1 cellular context compared by ENCODE assay signal in the genomic region with DNA sequence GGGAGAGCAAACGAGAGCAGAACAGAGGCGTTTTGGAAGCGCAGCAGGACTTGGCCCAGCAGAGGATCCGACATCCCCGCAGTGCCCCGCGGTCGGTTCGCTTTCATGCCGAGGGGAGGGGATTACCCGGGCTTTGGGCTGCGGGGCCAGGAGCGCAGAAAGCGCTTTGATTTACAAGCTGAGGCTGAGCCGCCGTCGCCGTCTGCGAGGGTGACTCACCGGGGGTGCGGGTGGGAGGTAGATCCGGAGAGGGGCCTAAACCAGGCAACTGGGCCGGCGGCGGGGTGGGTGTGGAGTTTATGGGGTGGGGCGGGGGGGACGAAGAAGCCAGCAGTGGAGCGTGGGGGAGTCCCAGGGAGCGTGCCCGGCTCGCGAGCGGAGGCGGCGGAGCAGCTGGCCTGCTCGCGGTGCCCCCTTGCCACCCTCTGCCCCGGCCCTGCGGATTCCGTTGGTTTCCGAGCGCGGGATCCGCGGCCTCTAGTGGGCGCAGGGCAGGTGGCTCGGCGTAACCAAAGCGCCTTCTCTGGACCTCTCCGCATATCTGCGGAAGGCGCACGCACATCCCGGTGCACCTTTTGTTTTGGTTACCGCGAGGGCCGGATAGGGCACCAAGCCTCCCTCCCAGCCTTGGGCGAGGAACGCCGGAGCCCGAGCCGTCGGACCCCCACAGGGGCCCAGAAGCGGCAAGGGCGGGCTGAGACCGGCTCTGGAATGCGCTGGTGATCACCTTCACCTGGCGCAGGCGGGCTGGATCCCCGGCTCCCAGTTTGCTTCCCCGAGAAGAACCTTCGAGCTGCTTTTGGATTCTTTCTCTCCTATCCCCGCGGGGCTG.
TF ChIP-seq lines count a peak whose summit lies in the region.

No MANE protein-coding gene starts in this region.

TF ChIP-seq in HepG2, 621 proteins besides CTCF, POLR2A, EP300 and RAD21 (continued from another document and continues in another):
- TF ChIP-seq, protein P1, sequence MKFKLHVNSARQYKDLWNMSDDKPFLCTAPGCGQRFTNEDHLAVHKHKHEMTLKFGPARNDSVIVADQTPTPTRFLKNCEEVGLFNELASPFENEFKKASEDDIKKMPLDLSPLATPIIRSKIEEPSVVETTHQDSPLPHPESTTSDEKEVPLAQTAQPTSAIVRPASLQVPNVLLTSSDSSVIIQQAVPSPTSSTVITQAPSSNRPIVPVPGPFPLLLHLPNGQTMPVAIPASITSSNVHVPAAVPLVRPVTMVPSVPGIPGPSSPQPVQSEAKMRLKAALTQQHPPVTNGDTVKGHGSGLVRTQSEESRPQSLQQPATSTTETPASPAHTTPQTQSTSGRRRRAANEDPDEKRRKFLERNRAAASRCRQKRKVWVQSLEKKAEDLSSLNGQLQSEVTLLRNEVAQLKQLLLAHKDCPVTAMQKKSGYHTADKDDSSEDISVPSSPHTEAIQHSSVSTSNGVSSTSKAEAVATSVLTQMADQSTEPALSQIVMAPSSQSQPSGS (CRISPR knock-in tag; IDR thresholded peaks at IDR 0.05), result 0 out of 2 replicates have a peak, but pooled peaks have one; percentile 11
- TF ChIP-seq RARA (CRISPR knock-in tag; IDR thresholded peaks at IDR 0.05), result peak; percentile 37; the same call in 1 of the 2 replicates
- peak; percentile 98 for TF ChIP-seq HNRNPLL (IDR thresholded peaks at IDR 0.05; ENCODE audit: low read depth, low read length, poor library complexity, severe bottlenecking)
- no peak for TF ChIP-seq ZNF550 (CRISPR knock-in tag; IDR thresholded peaks at IDR 0.05; ENCODE audit: borderline replicate concordance)
- TF ChIP-seq GLI4 (CRISPR knock-in tag; IDR thresholded peaks at IDR 0.05; ENCODE audit: borderline replicate concordance), result 0 out of 2 replicates have a peak, but pooled peaks have one; percentile 41
- TF ChIP-seq MTA1 (CRISPR knock-in tag; IDR thresholded peaks at IDR 0.05; ENCODE audit: borderline replicate concordance), result no peak
- peak; percentile 39; the same call in 1 of the 2 replicates for TF ChIP-seq PAX8 (CRISPR knock-in tag; IDR thresholded peaks at IDR 0.05; ENCODE audit: borderline replicate concordance)
- TF ChIP-seq TCF12 (IDR thresholded peaks at IDR 0.05), result no peak
- TF ChIP-seq TCF12 (CRISPR knock-in tag; IDR thresholded peaks at IDR 0.05), result 0 out of 2 replicates have a peak, but pooled peaks have one; percentile 56
- peak; percentile 83; the same call in 1 of the 2 replicates for TF ChIP-seq TSC22D2 (CRISPR knock-in tag; IDR thresholded peaks at IDR 0.05; ENCODE audit: borderline replicate concordance)
- 0 out of 2 replicates have a peak, but pooled peaks have one; percentile 20 for TF ChIP-seq KAT7 (CRISPR knock-in tag; IDR thresholded peaks at IDR 0.05; ENCODE audit: borderline replicate concordance)
- TF ChIP-seq, protein P2, sequence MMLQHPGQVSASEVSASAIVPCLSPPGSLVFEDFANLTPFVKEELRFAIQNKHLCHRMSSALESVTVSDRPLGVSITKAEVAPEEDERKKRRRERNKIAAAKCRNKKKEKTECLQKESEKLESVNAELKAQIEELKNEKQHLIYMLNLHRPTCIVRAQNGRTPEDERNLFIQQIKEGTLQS (CRISPR knock-in tag; IDR thresholded peaks at IDR 0.05), result peak; percentile 69
- TF ChIP-seq NFKB2 (CRISPR knock-in tag; IDR thresholded peaks at IDR 0.05; ENCODE audit: borderline replicate concordance), result 0 out of 2 replicates have a peak, but pooled peaks have one; percentile 18
- 0 out of 2 replicates have a peak, but pooled peaks have one; percentile 28 for TF ChIP-seq KDM3A (CRISPR knock-in tag; IDR thresholded peaks at IDR 0.05; ENCODE audit: low read depth)
- TF ChIP-seq ZFP82 (CRISPR knock-in tag; IDR thresholded peaks at IDR 0.05; ENCODE audit: borderline replicate concordance), result peak; percentile 87; the same call in 1 of the 2 replicates
- TF ChIP-seq LCORL (IDR thresholded peaks at IDR 0.05), result no peak
- peak; percentile 45; the same call in 1 of the 2 replicates for TF ChIP-seq LCORL (CRISPR knock-in tag; IDR thresholded peaks at IDR 0.05)
- peak; percentile 59; the same call in 1 of the 2 replicates for TF ChIP-seq MYC (CRISPR knock-in tag; IDR thresholded peaks at IDR 0.05; ENCODE audit: borderline replicate concordance)
- TF ChIP-seq ZBTB38 (CRISPR knock-in tag; IDR thresholded peaks at IDR 0.05), result 0 out of 2 replicates have a peak, but pooled peaks have one; percentile 38
- no peak for TF ChIP-seq ZNF264 (CRISPR knock-in tag; IDR thresholded peaks at IDR 0.05)
- TF ChIP-seq, protein P3, sequence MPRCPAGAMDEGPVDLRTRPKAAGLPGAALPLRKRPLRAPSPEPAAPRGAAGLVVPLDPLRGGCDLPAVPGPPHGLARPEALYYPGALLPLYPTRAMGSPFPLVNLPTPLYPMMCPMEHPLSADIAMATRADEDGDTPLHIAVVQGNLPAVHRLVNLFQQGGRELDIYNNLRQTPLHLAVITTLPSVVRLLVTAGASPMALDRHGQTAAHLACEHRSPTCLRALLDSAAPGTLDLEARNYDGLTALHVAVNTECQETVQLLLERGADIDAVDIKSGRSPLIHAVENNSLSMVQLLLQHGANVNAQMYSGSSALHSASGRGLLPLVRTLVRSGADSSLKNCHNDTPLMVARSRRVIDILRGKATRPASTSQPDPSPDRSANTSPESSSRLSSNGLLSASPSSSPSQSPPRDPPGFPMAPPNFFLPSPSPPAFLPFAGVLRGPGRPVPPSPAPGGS (CRISPR knock-in tag; IDR thresholded peaks at IDR 0.05), result no peak
- TF ChIP-seq ZNF331 (CRISPR knock-in tag; IDR thresholded peaks at IDR 0.05), result 0 out of 2 replicates have a peak, but pooled peaks have one; percentile 9
- TF ChIP-seq MED8 (CRISPR knock-in tag; IDR thresholded peaks at IDR 0.05; ENCODE audit: insufficient replicate concordance), result peak; percentile 25
- TF ChIP-seq ZNF768 (CRISPR knock-in tag; IDR thresholded peaks at IDR 0.05), result 0 out of 2 replicates have a peak, but pooled peaks have one; percentile 55
- TF ChIP-seq, protein P4, sequence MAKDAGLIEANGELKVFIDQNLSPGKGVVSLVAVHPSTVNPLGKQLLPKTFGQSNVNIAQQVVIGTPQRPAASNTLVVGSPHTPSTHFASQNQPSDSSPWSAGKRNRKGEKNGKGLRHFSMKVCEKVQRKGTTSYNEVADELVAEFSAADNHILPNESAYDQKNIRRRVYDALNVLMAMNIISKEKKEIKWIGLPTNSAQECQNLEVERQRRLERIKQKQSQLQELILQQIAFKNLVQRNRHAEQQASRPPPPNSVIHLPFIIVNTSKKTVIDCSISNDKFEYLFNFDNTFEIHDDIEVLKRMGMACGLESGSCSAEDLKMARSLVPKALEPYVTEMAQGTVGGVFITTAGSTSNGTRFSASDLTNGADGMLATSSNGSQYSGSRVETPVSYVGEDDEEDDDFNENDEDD (CRISPR knock-in tag; IDR thresholded peaks at IDR 0.05; ENCODE audit: borderline replicate concordance), result 0 out of 2 replicates have a peak, but pooled peaks have one; percentile 40
- TF ChIP-seq MBD4 (IDR thresholded peaks at IDR 0.05; ENCODE audit: borderline replicate concordance, low read length), result no peak
- 0 out of 2 replicates have a peak, but pooled peaks have one; percentile 38 for TF ChIP-seq ZSCAN21 (CRISPR knock-in tag; IDR thresholded peaks at IDR 0.05; ENCODE audit: borderline replicate concordance)
- TF ChIP-seq KMT2B (CRISPR knock-in tag; IDR thresholded peaks at IDR 0.05), result peak; percentile 32; the same call in 1 of the 2 replicates
- peak; percentile 51; the same call in 1 of the 2 replicates for TF ChIP-seq SAP130 (CRISPR knock-in tag; IDR thresholded peaks at IDR 0.05; ENCODE audit: low read depth)
- TF ChIP-seq SETDB1 (CRISPR knock-in tag; IDR thresholded peaks at IDR 0.05; ENCODE audit: borderline replicate concordance), result no peak
- peak; percentile 89 for TF ChIP-seq ZNF777 (CRISPR knock-in tag; IDR thresholded peaks at IDR 0.05)
- peak; percentile 49; the same call in 1 of the 2 replicates for TF ChIP-seq ZNF605 (CRISPR knock-in tag; IDR thresholded peaks at IDR 0.05)
- TF ChIP-seq CCDC6 (CRISPR knock-in tag; IDR thresholded peaks at IDR 0.05), result 0 out of 2 replicates have a peak, but pooled peaks have one; percentile 42
- no peak for TF ChIP-seq ATF7 (IDR thresholded peaks at IDR 0.05)
- TF ChIP-seq ATF7 (CRISPR knock-in tag; IDR thresholded peaks at IDR 0.05), result no peak
- TF ChIP-seq HDAC6 (IDR thresholded peaks at IDR 0.05; ENCODE audit: low read depth, low read length), result 0 out of 2 replicates have a peak, but pooled peaks have one; percentile 34
- 0 out of 2 replicates have a peak, but pooled peaks have one; percentile 18 for TF ChIP-seq ZNF121 (CRISPR knock-in tag; IDR thresholded peaks at IDR 0.05)
- TF ChIP-seq ZNF160 (CRISPR knock-in tag; IDR thresholded peaks at IDR 0.05), result peak; percentile 26; the same call in 1 of the 2 replicates
- TF ChIP-seq, protein P5, sequence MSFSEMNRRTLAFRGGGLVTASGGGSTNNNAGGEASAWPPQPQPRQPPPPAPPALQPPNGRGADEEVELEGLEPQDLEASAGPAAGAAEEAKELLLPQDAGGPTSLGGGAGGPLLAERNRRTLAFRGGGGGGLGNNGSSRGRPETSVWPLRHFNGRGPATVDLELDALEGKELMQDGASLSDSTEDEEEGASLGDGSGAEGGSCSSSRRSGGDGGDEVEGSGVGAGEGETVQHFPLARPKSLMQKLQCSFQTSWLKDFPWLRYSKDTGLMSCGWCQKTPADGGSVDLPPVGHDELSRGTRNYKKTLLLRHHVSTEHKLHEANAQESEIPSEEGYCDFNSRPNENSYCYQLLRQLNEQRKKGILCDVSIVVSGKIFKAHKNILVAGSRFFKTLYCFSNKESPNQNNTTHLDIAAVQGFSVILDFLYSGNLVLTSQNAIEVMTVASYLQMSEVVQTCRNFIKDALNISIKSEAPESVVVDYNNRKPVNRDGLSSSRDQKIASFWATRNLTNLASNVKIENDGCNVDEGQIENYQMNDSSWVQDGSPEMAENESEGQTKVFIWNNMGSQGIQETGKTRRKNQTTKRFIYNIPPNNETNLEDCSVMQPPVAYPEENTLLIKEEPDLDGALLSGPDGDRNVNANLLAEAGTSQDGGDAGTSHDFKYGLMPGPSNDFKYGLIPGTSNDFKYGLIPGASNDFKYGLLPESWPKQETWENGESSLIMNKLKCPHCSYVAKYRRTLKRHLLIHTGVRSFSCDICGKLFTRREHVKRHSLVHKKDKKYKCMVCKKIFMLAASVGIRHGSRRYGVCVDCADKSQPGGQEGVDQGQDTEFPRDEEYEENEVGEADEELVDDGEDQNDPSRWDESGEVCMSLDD (CRISPR knock-in tag; IDR thresholded peaks at IDR 0.05; ENCODE audit: borderline replicate concordance), result 0 out of 2 replicates have a peak, but pooled peaks have one; percentile 25
- TF ChIP-seq, protein P6, sequence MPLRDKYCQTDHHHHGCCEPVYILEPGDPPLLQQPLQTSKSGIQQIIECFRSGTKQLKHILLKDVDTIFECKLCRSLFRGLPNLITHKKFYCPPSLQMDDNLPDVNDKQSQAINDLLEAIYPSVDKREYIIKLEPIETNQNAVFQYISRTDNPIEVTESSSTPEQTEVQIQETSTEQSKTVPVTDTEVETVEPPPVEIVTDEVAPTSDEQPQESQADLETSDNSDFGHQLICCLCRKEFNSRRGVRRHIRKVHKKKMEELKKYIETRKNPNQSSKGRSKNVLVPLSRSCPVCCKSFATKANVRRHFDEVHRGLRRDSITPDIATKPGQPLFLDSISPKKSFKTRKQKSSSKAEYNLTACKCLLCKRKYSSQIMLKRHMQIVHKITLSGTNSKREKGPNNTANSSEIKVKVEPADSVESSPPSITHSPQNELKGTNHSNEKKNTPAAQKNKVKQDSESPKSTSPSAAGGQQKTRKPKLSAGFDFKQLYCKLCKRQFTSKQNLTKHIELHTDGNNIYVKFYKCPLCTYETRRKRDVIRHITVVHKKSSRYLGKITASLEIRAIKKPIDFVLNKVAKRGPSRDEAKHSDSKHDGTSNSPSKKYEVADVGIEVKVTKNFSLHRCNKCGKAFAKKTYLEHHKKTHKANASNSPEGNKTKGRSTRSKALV (CRISPR knock-in tag; IDR thresholded peaks at IDR 0.05), result peak; percentile 98
- peak; percentile 36; the same call in 1 of the 2 replicates for TF ChIP-seq ZNF451 (CRISPR knock-in tag; IDR thresholded peaks at IDR 0.05)
- TF ChIP-seq ZNF33A (CRISPR knock-in tag; IDR thresholded peaks at IDR 0.05; ENCODE audit: borderline replicate concordance), result no peak
- TF ChIP-seq, protein P7, sequence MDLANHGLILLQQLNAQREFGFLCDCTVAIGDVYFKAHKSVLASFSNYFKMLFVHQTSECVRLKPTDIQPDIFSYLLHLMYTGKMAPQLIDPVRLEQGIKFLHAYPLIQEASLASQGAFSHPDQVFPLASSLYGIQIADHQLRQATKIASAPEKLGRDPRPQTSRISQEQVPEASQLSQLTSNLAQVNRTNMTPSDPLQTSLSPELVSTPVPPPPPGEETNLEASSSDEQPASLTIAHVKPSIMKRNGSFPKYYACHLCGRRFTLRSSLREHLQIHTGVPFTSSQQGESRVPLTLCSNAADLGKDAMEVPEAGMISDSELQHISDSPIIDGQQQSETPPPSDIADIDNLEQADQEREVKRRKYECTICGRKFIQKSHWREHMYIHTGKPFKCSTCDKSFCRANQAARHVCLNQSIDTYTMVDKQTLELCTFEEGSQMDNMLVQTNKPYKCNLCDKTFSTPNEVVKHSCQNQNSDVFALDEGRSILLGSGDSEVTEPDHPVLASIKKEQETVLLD (CRISPR knock-in tag; IDR thresholded peaks at IDR 0.05; ENCODE audit: low read depth), result 0 out of 2 replicates have a peak, but pooled peaks have one; percentile 27
- TF ChIP-seq ZC3H13 (CRISPR knock-in tag; IDR thresholded peaks at IDR 0.05), result peak; percentile 70; the same call in 1 of the 2 replicates
- peak; percentile 48; the same call in 1 of the 2 replicates for TF ChIP-seq ETV5 (CRISPR knock-in tag; IDR thresholded peaks at IDR 0.05; ENCODE audit: borderline replicate concordance)
- TF ChIP-seq ZNF30 (CRISPR knock-in tag; IDR thresholded peaks at IDR 0.05), result no peak
- TF ChIP-seq, protein P8, sequence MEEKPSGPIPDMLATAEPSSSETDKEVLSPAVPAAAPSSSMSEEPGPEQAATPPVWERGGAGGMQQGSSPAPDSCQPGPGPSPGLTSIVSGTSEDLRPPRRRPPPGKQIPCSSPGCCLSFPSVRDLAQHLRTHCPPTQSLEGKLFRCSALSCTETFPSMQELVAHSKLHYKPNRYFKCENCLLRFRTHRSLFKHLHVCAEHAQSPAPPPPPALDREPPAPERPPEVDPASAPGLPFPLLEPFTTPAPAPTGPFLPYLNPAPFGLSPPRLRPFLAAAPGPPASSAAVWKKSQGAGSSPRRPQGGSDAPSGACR (CRISPR knock-in tag; IDR thresholded peaks at IDR 0.05), result peak; percentile 12; the same call in 1 of the 2 replicates
